ENCODE assay signal across 20 cellular contexts in genomic region chr1:87766737-87767136, GRCh38.
A peak's percentile ranks its signal among the peaks of the same experiment; 100 is the strongest.
DNase-seq lines count a peak whose midpoint lies in the region; ATAC-seq and TF ChIP-seq lines count a peak whose summit lies in the region.
"Had no signal": no experiment of that assay in that cellular context is flagged by ENCODE, and none has a peak within 500 bp of the region (broad histone marks: within the 10 kb centered on the region; RNA-seq: fewer than 3 reads in every experiment).

No MANE protein-coding gene starts in this region.

- no peak overlapping the region for H2AK5ac ChIP-seq in mesenchymal stem cell (ENCODE audit: low read length, severe bottlenecking)

- 67% methylated on average over 1 of the region's 1 CpG for WGBS in mesenchymal stem cell
- WGBS in esophagus muscularis mucosa = 94% methylated on average over 1 of the region's 1 CpG

- H3K79me2 ChIP-seq in MM.1S (ENCODE audit: low read length) = no peaks in the 10 kb centered on the region

- H3K27me3 ChIP-seq in MM.1S (replicated peaks; ENCODE audit: insufficient read depth, low read length) = no peaks in the 10 kb centered on the region
- no peaks in the 10 kb centered on the region for H3K27me3 ChIP-seq in mesenchymal stem cell (ENCODE audit: control insufficient read depth in 1 of 2, insufficient read depth in 1 of 2, low read length in 2 of 2)
- no peaks in the 10 kb centered on the region for H3K27me3 ChIP-seq in esophagus muscularis mucosa
- H3K27me3 ChIP-seq: esophagus squamous epithelium, neutrophil, SJSA1 had no signal

- no peak for TF ChIP-seq POLR2A in esophagus muscularis mucosa (IDR thresholded peaks at IDR 0.05; ENCODE audit: low read depth)

- no peaks in the 10 kb centered on the region for H3K9me2 ChIP-seq in MM.1S (replicated peaks; ENCODE audit: insufficient read depth, low read length)

- H3K36me3 Mint-ChIP-seq in activated naive CD8-positive, alpha-beta T cell treated with anti-CD3 and anti-CD28 coated beads, Interleukin-2, amount 50 U/mL, for 24 hours (ENCODE audit: low read depth) = no peaks in the 10 kb centered on the region
- no peaks in the 10 kb centered on the region for H3K36me3 Mint-ChIP-seq in stimulated activated effector memory CD8-positive, alpha-beta T cell treated with anti-CD3 and anti-CD28 coated beads, Interleukin-12 subunit alpha, Interleukin-12 subunit beta, amount 100 ng/mL, for 72 hours

- peak; percentile 41 for DNase-seq in GM03348 (ENCODE audit: low spot score)
- DNase-seq in MM.1S = no peak
- peak; percentile 91 for DNase-seq in epithelial cell of esophagus (ENCODE audit: low read depth)
- peak; percentile 16 for DNase-seq in mesenchymal stem cell
- DNase-seq in activated naive CD8-positive, alpha-beta T cell treated with anti-CD3 and anti-CD28 coated beads, Interleukin-2, amount 50 U/mL, for 24 hours = no peak
- DNase-seq in stimulated activated effector memory CD8-positive, alpha-beta T cell treated with anti-CD3 and anti-CD28 coated beads, Interleukin-12 subunit alpha, Interleukin-12 subunit beta, amount 100 ng/mL, for 72 hours (ENCODE audit: low spot score in 2 of 2) = no peak
- no peak for DNase-seq in esophagus muscularis mucosa (ENCODE audit: extremely low spot score)
- DNase-seq: activated CD8-positive, alpha-beta T cell treated with anti-CD3 and anti-CD28 coated beads for 36 hours; Caco-2; central memory CD4-positive, alpha-beta T cell; esophagus squamous epithelium; NCI-H1694; NCI-H345; retina had no signal

- H3K36me3 ChIP-seq in MM.1S (replicated peaks; ENCODE audit: insufficient read depth, low read length) = no peaks in the 10 kb centered on the region
- H3K36me3 ChIP-seq in mesenchymal stem cell (ENCODE audit: control insufficient read depth in 1 of 2, insufficient read depth in 2 of 2, low read depth in 1 of 2, low read length in 2 of 2) = no peaks in the 10 kb centered on the region
- H3K36me3 ChIP-seq in esophagus muscularis mucosa = no peaks in the 10 kb centered on the region
- H3K36me3 ChIP-seq: esophagus squamous epithelium, neutrophil, SJSA1 had no signal

- no peak overlapping the region for H3K23ac ChIP-seq in mesenchymal stem cell (ENCODE audit: low read length in 2 of 2)

- H2BK5ac ChIP-seq in mesenchymal stem cell (ENCODE audit: low read depth, low read length, poor library complexity, severe bottlenecking) = no peak overlapping the region

- H3K4me3 ChIP-seq in MM.1S (ENCODE audit: low read length) (no peak overlapping the region), epithelial cell of esophagus (ENCODE audit: low read length) (no peak overlapping the region), mesenchymal stem cell (ENCODE audit: insufficient read depth in 1 of 2, low read depth in 1 of 2, low read length in 2 of 2) (no peak overlapping the region), esophagus muscularis mucosa (no peak overlapping the region)
- H3K4me3 ChIP-seq: esophagus squamous epithelium, lung, SJSA1 had no signal

- no peaks in the 10 kb centered on the region for H4K20me1 ChIP-seq in MM.1S (ENCODE audit: insufficient read depth, low read length)

- H3K9me3 ChIP-seq in MM.1S (replicated peaks; ENCODE audit: insufficient read depth, low read length) (no peaks in the 10 kb centered on the region), mesenchymal stem cell (ENCODE audit: control insufficient read depth, low read length) (peaks cover 14% of the 10 kb centered on the region), esophagus muscularis mucosa (peaks cover 0 to 3% (median 0%) of the 10 kb centered on the region in 4 donors)
- H3K9me3 ChIP-seq: Caco-2, esophagus squamous epithelium, neutrophil, SJSA1 had no signal

- H3K4me2 ChIP-seq in MM.1S (ENCODE audit: low read depth, low read length) (no peak overlapping the region), mesenchymal stem cell (ENCODE audit: low read length, poor library complexity, severe bottlenecking) (no peak overlapping the region)

- H3K18ac ChIP-seq in mesenchymal stem cell (ENCODE audit: low read depth in 1 of 2, low read length in 2 of 2) = no peak overlapping the region

- H2AFZ ChIP-seq in MM.1S (ENCODE audit: low read length) = peak overlapping the region; percentile 44; the same call in 1 of the 2 replicates
- H2AFZ ChIP-seq in mesenchymal stem cell (ENCODE audit: low read depth, low read length) = no peak overlapping the region

- no peak overlapping the region for H2BK12ac ChIP-seq in mesenchymal stem cell (ENCODE audit: low read length in 2 of 2)

- no peak for TF ChIP-seq CTCF in MM.1S (IDR thresholded peaks at IDR 0.05; ENCODE audit: low read length)
- TF ChIP-seq CTCF in epithelial cell of esophagus (IDR thresholded peaks at IDR 0.05; ENCODE audit: insufficient read depth, low read depth, low read length, missing control alignments) = no peak
- TF ChIP-seq CTCF in esophagus muscularis mucosa (IDR thresholded peaks at IDR 0.05) = no peak

- no peak overlapping the region for H3K9ac ChIP-seq in MM.1S (ENCODE audit: low read length)
- peak overlapping the region; percentile 64 for H3K9ac ChIP-seq in mesenchymal stem cell (ENCODE audit: low read length)

- H3K9me3 Mint-ChIP-seq in activated naive CD8-positive, alpha-beta T cell treated with anti-CD3 and anti-CD28 coated beads, Interleukin-2, amount 50 U/mL, for 24 hours = no peaks in the 10 kb centered on the region
- H3K9me3 Mint-ChIP-seq in stimulated activated effector memory CD8-positive, alpha-beta T cell treated with anti-CD3 and anti-CD28 coated beads, Interleukin-12 subunit alpha, Interleukin-12 subunit beta, amount 100 ng/mL, for 72 hours = peaks cover 5% of the 10 kb centered on the region

- H3K27me3 Mint-ChIP-seq in activated naive CD8-positive, alpha-beta T cell treated with anti-CD3 and anti-CD28 coated beads, Interleukin-2, amount 50 U/mL, for 24 hours = no peaks in the 10 kb centered on the region
- H3K27me3 Mint-ChIP-seq: IgD-negative memory B cell had no signal

- no peaks in the 10 kb centered on the region for H3K79me1 ChIP-seq in mesenchymal stem cell (replicated peaks; ENCODE audit: low read length, poor library complexity, severe bottlenecking)

- H3K27ac Mint-ChIP-seq in activated naive CD8-positive, alpha-beta T cell treated with anti-CD3 and anti-CD28 coated beads, Interleukin-2, amount 50 U/mL, for 24 hours = no peak overlapping the region
- H3K27ac Mint-ChIP-seq in stimulated activated effector memory CD8-positive, alpha-beta T cell treated with anti-CD3 and anti-CD28 coated beads, Interleukin-12 subunit alpha, Interleukin-12 subunit beta, amount 100 ng/mL, for 72 hours = no peak overlapping the region
- H3K27ac Mint-ChIP-seq: activated CD8-positive, alpha-beta T cell treated with anti-CD3 and anti-CD28 coated beads for 36 hours; IgD-negative memory B cell; T-helper 2 cell treated with Interferon-gamma antibody and Interleukin-4, amounts not matched to agents 5 μg/mL and 100 μg/mL, for 36 hours had no signal

- H2BK120ac ChIP-seq in mesenchymal stem cell (ENCODE audit: low read depth, low read length) = no peak overlapping the region

- peaks cover 8% of the 10 kb centered on the region for H3K4me1 ChIP-seq in MM.1S (ENCODE audit: low read length)
- H3K4me1 ChIP-seq in mesenchymal stem cell (ENCODE audit: control insufficient read depth, insufficient read depth, low read depth, low read length) = no peaks in the 10 kb centered on the region
- peaks cover 0 to 4% (median 0%) of the 10 kb centered on the region in 4 donors for H3K4me1 ChIP-seq in esophagus muscularis mucosa
- H3K4me1 ChIP-seq: Caco-2, SJSA1 had no signal

- no peak for ATAC-seq in GM19395 (IDR thresholded peaks at IDR 0.05; ENCODE audit: unreplicated experiment)
- no peak for ATAC-seq in activated naive CD8-positive, alpha-beta T cell treated with anti-CD3 and anti-CD28 coated beads, Interleukin-2, amount 50 U/mL, for 24 hours
- ATAC-seq in stimulated activated effector memory CD8-positive, alpha-beta T cell treated with anti-CD3 and anti-CD28 coated beads, Interleukin-12 subunit alpha, Interleukin-12 subunit beta, amount 100 ng/mL, for 72 hours = no peak
- ATAC-seq: activated CD8-positive, alpha-beta T cell treated with anti-CD3 and anti-CD28 coated beads for 36 hours had no signal

- no peak overlapping the region for H3K4ac ChIP-seq in mesenchymal stem cell (ENCODE audit: low read depth in 1 of 2, low read length in 2 of 2)

- no peak overlapping the region for H4K8ac ChIP-seq in mesenchymal stem cell (ENCODE audit: low read length)

- H3K27ac ChIP-seq in MM.1S (ENCODE audit: low read length) (no peak overlapping the region), mesenchymal stem cell (ENCODE audit: low read length, poor library complexity, severe bottlenecking) (no peak overlapping the region), esophagus muscularis mucosa (replicated peaks in 1 of 4) (no peak overlapping the region)
- H3K27ac ChIP-seq: esophagus squamous epithelium, neutrophil, SJSA1 had no signal

- no peak overlapping the region for H3K14ac ChIP-seq in mesenchymal stem cell (ENCODE audit: low read length in 2 of 2)

- intact Hi-C loops in esophagus muscularis mucosa (cut with DNase I) = no loop called here

- H2BK15ac ChIP-seq in mesenchymal stem cell (ENCODE audit: low read depth, poor library complexity, severe bottlenecking) = no peak overlapping the region

- H3F3A ChIP-seq in MM.1S (ENCODE audit: insufficient read depth, low read length) = no peaks in the 10 kb centered on the region

- no peak overlapping the region for H4K91ac ChIP-seq in mesenchymal stem cell (ENCODE audit: low read length)

- no peak overlapping the region for H3K4me3 Mint-ChIP-seq in activated naive CD8-positive, alpha-beta T cell treated with anti-CD3 and anti-CD28 coated beads, Interleukin-2, amount 50 U/mL, for 24 hours
- no peak overlapping the region for H3K4me3 Mint-ChIP-seq in stimulated activated effector memory CD8-positive, alpha-beta T cell treated with anti-CD3 and anti-CD28 coated beads, Interleukin-12 subunit alpha, Interleukin-12 subunit beta, amount 100 ng/mL, for 72 hours
- H3K4me3 Mint-ChIP-seq: activated CD8-positive, alpha-beta T cell treated with anti-CD3 and anti-CD28 coated beads for 36 hours; IgD-negative memory B cell; T-helper 2 cell treated with Interferon-gamma antibody and Interleukin-4, amounts not matched to agents 5 μg/mL and 100 μg/mL, for 36 hours had no signal

- TF ChIP-seq EP300 in esophagus muscularis mucosa (IDR thresholded peaks at IDR 0.05) = no peak

- peaks cover 3% of the 10 kb centered on the region for H3K4me1 Mint-ChIP-seq in activated naive CD8-positive, alpha-beta T cell treated with anti-CD3 and anti-CD28 coated beads, Interleukin-2, amount 50 U/mL, for 24 hours
- no peaks in the 10 kb centered on the region for H3K4me1 Mint-ChIP-seq in stimulated activated effector memory CD8-positive, alpha-beta T cell treated with anti-CD3 and anti-CD28 coated beads, Interleukin-12 subunit alpha, Interleukin-12 subunit beta, amount 100 ng/mL, for 72 hours

Comparison
In these comparisons a context has a peak if more than half of its experiments do, and no peak if none do; other contexts are left out.
1. DNase-seq: peak in GM03348 (single experiment), epithelial cell of esophagus (single experiment) and mesenchymal stem cell (single experiment); none in MM.1S (single experiment), activated naive CD8-positive, alpha-beta T cell treated with anti-CD3 and anti-CD28 coated beads, Interleukin-2, amount 50 U/mL, for 24 hours (single experiment), stimulated activated effector memory CD8-positive, alpha-beta T cell treated with anti-CD3 and anti-CD28 coated beads, Interleukin-12 subunit alpha, Interleukin-12 subunit beta, amount 100 ng/mL, for 72 hours (0 of 2) and esophagus muscularis mucosa (single experiment).